Comparison of ENCODE assay signal across 25 cellular contexts in genomic region chr9:113495555-113495954, GRCh38. TPM values are rescaled to one million over a fixed set of nuclear protein-coding genes. Genes with fewer than 3 reads are reported as not detected.
DNase-seq lines count a peak whose midpoint lies in the region; ATAC-seq, FAIRE-seq and TF ChIP-seq lines count a peak whose summit lies in the region.
"Had no signal": no experiment of that assay in that cellular context is flagged by ENCODE, and none has a peak within 500 bp of the region (broad histone marks: within the 10 kb centered on the region; RNA-seq: fewer than 3 reads in every experiment).

No MANE protein-coding gene starts in this region.

- H3K4ac ChIP-seq in H1 (replicated peaks; ENCODE audit: insufficient read length, low read depth, low read length): no peak overlapping the region

- FAIRE-seq in HepG2 (lab: Jason Lieb, UNC): no peak
- FAIRE-seq in H1 (lab: Jason Lieb, UNC): no peak
- FAIRE-seq: A204.1, GM12878, GM19239 had no signal

- CTCF ChIA-PET in HepG2 (lab: Yijun Ruan, JAX; ENCODE audit: low intra/inter-chr PET ratio, low total read pairs) (no interaction called here), H1 (lab: Charles Lee; ENCODE audit: partially characterized antibody) (interaction anchor here (0.8 to 3.1 kb wide), 8 partner anchors 11 to 160 kb away, joined by 3 to 18 read pairs (median 3); no protein-coding TSS in a partner anchor)

- intact Hi-C loops in HepG2 (cut with micrococcal nuclease; ENCODE audit: unreplicated experiment): no loop called here
- intact Hi-C loops in right lobe of liver (cut with DNase I): no loop called here
- intact Hi-C loops in upper lobe of right lung (cut with DNase I): no loop called here
- intact Hi-C loops in tibial artery (cut with DNase I; ENCODE audit: low total_unique reads): no loop called here

- H3K27me3 ChIP-seq in HepG2 (ENCODE audit: control insufficient read depth in 1 of 2, insufficient read depth in 2 of 2, low read length in 2 of 2) (no peaks in the 10 kb centered on the region), right lobe of liver (no peaks in the 10 kb centered on the region), H1 (replicated peaks in 1 of 4; ENCODE audit: control insufficient read depth in 3 of 4, extremely low read depth in 1 of 4, insufficient read depth in 3 of 4, low read length in 3 of 4) (no peaks in the 10 kb centered on the region; a peak in 2 of 7 replicates), upper lobe of right lung (no peaks in the 10 kb centered on the region), tibial artery (no peaks in the 10 kb centered on the region), Karpas-422 (ENCODE audit: low read length) (no peaks in the 10 kb centered on the region)
- H3K27me3 ChIP-seq: BE2C had no signal

- no peak overlapping the region for H3K23ac ChIP-seq in H1 (ENCODE audit: insufficient read length)

- no peak overlapping the region for H3K56ac ChIP-seq in H1 (replicated peaks; ENCODE audit: insufficient read length, low read depth, low read length)

- no peak overlapping the region for H3K4me3 ChIP-seq in HepG2 (replicated peaks in 1 of 3; ENCODE audit: insufficient read depth in 1 of 3, low read depth in 2 of 3, low read length in 3 of 3)
- H3K4me3 ChIP-seq in right lobe of liver: no peak overlapping the region
- no peak overlapping the region for H3K4me3 ChIP-seq in H1 (ENCODE audit: extremely low read depth in 1 of 4, insufficient read depth in 2 of 4, low read depth in 3 of 4, low read length in 4 of 4)
- H3K4me3 ChIP-seq in upper lobe of right lung: no peak overlapping the region
- no peak overlapping the region for H3K4me3 ChIP-seq in tibial artery
- no peak overlapping the region for H3K4me3 ChIP-seq in Karpas-422 (ENCODE audit: low read length)
- H3K4me3 ChIP-seq: GM12878, GM23248 had no signal

- H3K9ac ChIP-seq in HepG2 (ENCODE audit: insufficient read depth, low read depth, low read length) (no peak overlapping the region), H1 (replicated peaks in 1 of 4; ENCODE audit: extremely low read depth in 1 of 4, low read depth in 3 of 4, low read length in 3 of 4) (no peak overlapping the region), Karpas-422 (ENCODE audit: low read length) (no peak overlapping the region)
- H3K9ac ChIP-seq: GM23248 had no signal

- H4K91ac ChIP-seq in H1 (replicated peaks; ENCODE audit: insufficient read length, low read length): no peak overlapping the region

- no TSS peak for BruUV-seq in HepG2 (replicated peaks; lab: Mats Ljungman, UMichigan)

- no peak overlapping the region for H2AFZ ChIP-seq in HepG2 (ENCODE audit: low read length)
- H2AFZ ChIP-seq in H1 (ENCODE audit: low read length): no peak overlapping the region
- no peak overlapping the region for H2AFZ ChIP-seq in Karpas-422 (ENCODE audit: low read length)
- H2AFZ ChIP-seq: GM23248 had no signal

- no peaks in the 10 kb centered on the region for H4K20me1 ChIP-seq in HepG2 (ENCODE audit: insufficient read depth, low read length)
- H4K20me1 ChIP-seq in H1 (replicated peaks in 1 of 2; ENCODE audit: control insufficient read depth in 1 of 2, insufficient read depth in 2 of 2, low read length in 2 of 2): no peaks in the 10 kb centered on the region
- H4K20me1 ChIP-seq in Karpas-422 (ENCODE audit: insufficient read depth, low read depth, low read length): no peaks in the 10 kb centered on the region

- TF ChIP-seq RAD21 in HepG2 (CRISPR knock-in tag; IDR thresholded peaks at IDR 0.05) (no peak), H1 (IDR thresholded peaks at IDR 0.05 in 1 of 2, conservative IDR thresholded peaks at IDR 0.05 in 1 of 2; ENCODE audit: low read depth in 2 of 2, low read length in 2 of 2) (no peak)

- no peak overlapping the region for H2BK15ac ChIP-seq in H1 (ENCODE audit: low read length)

- H4K8ac ChIP-seq in H1 (ENCODE audit: extremely low read depth, insufficient read depth, low read length): peak overlapping the region; percentile 63; the same call in 1 of the 2 replicates

- TF ChIP-seq EP300 in HepG2 (IDR thresholded peaks at IDR 0.05; ENCODE audit: low read depth in 2 of 2, low read length in 2 of 2): no peak
- TF ChIP-seq EP300 in HepG2 (CRISPR knock-in tag; IDR thresholded peaks at IDR 0.05; ENCODE audit: borderline replicate concordance): no peak
- TF ChIP-seq EP300 in H1 (IDR thresholded peaks at IDR 0.05; ENCODE audit: borderline replicate concordance in 1 of 2, low read depth in 2 of 2, low read length in 2 of 2): no peak

- POLR2A ChIA-PET in HepG2 (lab: Yijun Ruan, JAX) (interaction anchor here (0.7 to 3.5 kb wide), 2 partner anchors 9 to 32 kb away, joined by 3 to 15 read pairs; partner anchors contain the start of gene RGS3), H1 (lab: Charles Lee; ENCODE audit: partially characterized antibody) (interaction anchor here (1.0 to 1.3 kb wide), 3 partner anchors 21 to 161 kb away, joined by 3 to 4 read pairs (median 4); no protein-coding TSS in a partner anchor)

- H3K9me3 ChIP-seq in HepG2 (ENCODE audit: low read length) (no peaks in the 10 kb centered on the region), right lobe of liver (no peaks in the 10 kb centered on the region), H1 (ENCODE audit: insufficient read depth in 2 of 2, low read depth in 1 of 2, low read length in 1 of 2) (no peaks in the 10 kb centered on the region), upper lobe of right lung (no peaks in the 10 kb centered on the region), tibial artery (no peaks in the 10 kb centered on the region), Karpas-422 (ENCODE audit: low read length) (no peaks in the 10 kb centered on the region)
- H3K9me3 ChIP-seq: BE2C, Caco-2 had no signal

- no peak overlapping the region for H3K18ac ChIP-seq in H1 (ENCODE audit: extremely low read depth, low read length)

- H2BK12ac ChIP-seq in H1 (ENCODE audit: low read depth, low read length): no peak overlapping the region

- no peak for ATAC-seq in HepG2
- no peak for ATAC-seq in right lobe of liver
- ATAC-seq in upper lobe of right lung: peak; percentile 5
- ATAC-seq: CD8-positive, alpha-beta T cell; GM12878; HCT116 had no signal

- H3K27ac ChIP-seq in HepG2 (ENCODE audit: extremely low read length, insufficient read depth, low read length) (no peak overlapping the region), right lobe of liver (no peak overlapping the region), VCaP (peak overlapping the region; percentile 68; the same call in 1 of the 2 replicates), H1 (ENCODE audit: low read depth, low read length) (no peak overlapping the region), upper lobe of right lung (no peak overlapping the region), tibial artery (peak overlapping the region in 1 of 2 donors; percentile 66), Karpas-422 (ENCODE audit: low read length) (no peak overlapping the region)
- H3K27ac ChIP-seq: 22Rv1, C4-2B, GM23248 had no signal

- no peak overlapping the region for H2AK5ac ChIP-seq in H1 (ENCODE audit: low read depth, low read length)

- DNase-seq in HepG2 (ENCODE audit: low spot score) (no peak), right lobe of liver (no peak), H1 (ENCODE audit: low read depth in 1 of 2, low spot score in 2 of 2) (no peak), upper lobe of right lung (no peak), tibial artery (no peak), Karpas-422 (no peak)
- no peak for DNase-seq in stimulated activated CD4-positive, alpha-beta T cell treated with anti-CD3 and anti-CD28 coated beads, Interleukin-4, amount 100 ng/mL, for 4 hours
- DNase-seq: ACHN; AML-193; BE2C; Caco-2; CD4-positive, CD25-positive, alpha-beta regulatory T cell; CD8-positive, alpha-beta T cell; DMS79; EL; GDM1; GM23248; H9 had no signal

- H3K36me3 ChIP-seq in HepG2 (replicated peaks in 1 of 2; ENCODE audit: control insufficient read depth in 1 of 2, insufficient read depth in 2 of 2, low read length in 2 of 2): peaks cover 4 to 14% of the 10 kb centered on the region in 2 experiments
- no peaks in the 10 kb centered on the region for H3K36me3 ChIP-seq in right lobe of liver
- H3K36me3 ChIP-seq in H1 (ENCODE audit: control insufficient read depth in 2 of 4, insufficient read depth in 4 of 4, low read length in 3 of 4): no peaks in the 10 kb centered on the region
- no peaks in the 10 kb centered on the region for H3K36me3 ChIP-seq in upper lobe of right lung
- H3K36me3 ChIP-seq in tibial artery: peaks cover 9 to 30% (median 22%) of the 10 kb centered on the region in 3 donors
- no peaks in the 10 kb centered on the region for H3K36me3 ChIP-seq in Karpas-422 (ENCODE audit: insufficient read depth, low read length)
- H3K36me3 ChIP-seq: BE2C had no signal

- H3K23me2 ChIP-seq in H1 (ENCODE audit: low read depth, low read length): no peaks in the 10 kb centered on the region

- TF ChIP-seq POLR2A in HepG2 (IDR thresholded peaks at IDR 0.05; ENCODE audit: insufficient read depth in 1 of 2, low read depth in 2 of 2, low read length in 2 of 2) (no peak), right lobe of liver (IDR thresholded peaks at IDR 0.05) (no peak), H1 (IDR thresholded peaks at IDR 0.05; ENCODE audit: control extremely low read depth in 1 of 2, low read depth in 2 of 2, low read length in 2 of 2) (no peak)

- H3K4me1 ChIP-seq in HepG2 (ENCODE audit: insufficient read depth, low read length): no peaks in the 10 kb centered on the region
- no peaks in the 10 kb centered on the region for H3K4me1 ChIP-seq in right lobe of liver
- H3K4me1 ChIP-seq in H1 (replicated peaks in 1 of 4; ENCODE audit: control insufficient read depth in 3 of 4, insufficient read depth in 4 of 4, low read length in 3 of 4): peaks cover 0 to 7% (median 3%) of the 10 kb centered on the region in 4 experiments; a peak in 5 of 7 replicates
- peaks cover 19% of the 10 kb centered on the region for H3K4me1 ChIP-seq in upper lobe of right lung
- peaks cover 0 to 43% (median 26%) of the 10 kb centered on the region in 4 donors for H3K4me1 ChIP-seq in tibial artery
- H3K4me1 ChIP-seq in Karpas-422 (ENCODE audit: low read length): no peaks in the 10 kb centered on the region
- H3K4me1 ChIP-seq: BE2C, Caco-2 had no signal

- H3K4me2 ChIP-seq in HepG2 (ENCODE audit: low read depth, low read length): no peak overlapping the region
- no peak overlapping the region for H3K4me2 ChIP-seq in H1 (ENCODE audit: insufficient read depth in 1 of 2, low read depth in 2 of 2, low read length in 2 of 2)
- no peak overlapping the region for H3K4me2 ChIP-seq in Karpas-422 (ENCODE audit: low read depth, low read length, poor library complexity, severe bottlenecking)

- H3K79me2 ChIP-seq in HepG2 (ENCODE audit: insufficient read depth, low read length) (no peaks in the 10 kb centered on the region), H1 (ENCODE audit: control insufficient read depth in 1 of 2, insufficient read depth in 2 of 2, low read length in 2 of 2) (no peaks in the 10 kb centered on the region), Karpas-422 (ENCODE audit: low read length) (no peaks in the 10 kb centered on the region)

- WGBS in HepG2 (ENCODE audit: low lambda C conversion rate): 97% methylated on average over 3 of the region's 3 CpGs
- 90% methylated on average over 2 of the region's 3 CpGs for WGBS in right lobe of liver (ENCODE audit: insufficient coverage, low coverage, low lambda C conversion rate, missing lambda C conversion rate)
- 82% methylated on average over 3 of the region's 3 CpGs; no CpG with 5 or more reads in 1 of the 2 experiments for WGBS in H1 (ENCODE audit: extremely low coverage in 1 of 2, insufficient coverage in 1 of 2, insufficient read length in 1 of 2, insufficient replicate concordance in 2 of 2, low coverage in 1 of 2, low lambda C conversion rate in 2 of 2, missing lambda C conversion rate in 1 of 2), 2 experiments

- no peaks in the 10 kb centered on the region for H3K9me2 ChIP-seq in Karpas-422 (replicated peaks; ENCODE audit: insufficient read depth, low read length)

- H4K5ac ChIP-seq in H1 (ENCODE audit: insufficient read length, low read depth, low read length): no peak overlapping the region

- no peak for TF ChIP-seq CTCF in HepG2 (CRISPR knock-in tag; IDR thresholded peaks at IDR 0.05)
- TF ChIP-seq CTCF in right lobe of liver (IDR thresholded peaks at IDR 0.05): no peak
- TF ChIP-seq CTCF in VCaP (conservative IDR thresholded peaks at IDR 0.05): no peak
- TF ChIP-seq CTCF in H1 (IDR thresholded peaks at IDR 0.05; ENCODE audit: control extremely low read depth in 1 of 3, insufficient read depth in 1 of 3, low read depth in 1 of 3, low read length in 3 of 3): no peak
- TF ChIP-seq CTCF in upper lobe of right lung (IDR thresholded peaks at IDR 0.05): no peak
- no peak for TF ChIP-seq CTCF in tibial artery (IDR thresholded peaks at IDR 0.05)

- in situ Hi-C loops in HepG2 (cut with HindIII; ENCODE audit: extremely low pct_ligation_motif_present, low pct_unique_long_range_greater_than_20kb): no loop called here

- no peak overlapping the region for H2BK20ac ChIP-seq in H1 (ENCODE audit: low read length)

- H3K79me1 ChIP-seq in H1 (ENCODE audit: low read depth, low read length): no peaks in the 10 kb centered on the region

- no peak overlapping the region for H2BK5ac ChIP-seq in H1 (ENCODE audit: low read depth, low read length)

- no peak overlapping the region for H3K14ac ChIP-seq in H1 (ENCODE audit: insufficient read length)

- no peak overlapping the region for H2BK120ac ChIP-seq in H1 (replicated peaks; ENCODE audit: low read depth, low read length)

RNA-seq across cellular contexts. Expression of gene RGS3, which starts 32.0 kb away (rescaled TPM):
- total RNA-seq in HepG2 (2016; rRNA removed; fragmentation: Illumina TruSeq; extraction: Trizol) (26.7 and 28.8 TPM in 2 replicates), right lobe of liver (10 to 100 TPM; 19.0 to 60.3 (median 31.0) TPM), upper lobe of right lung (71.1 TPM)
- 6.9 and 7.7 TPM in 2 replicates for total RNA-seq in HepG2 (2016; cell fraction: cytosol; rRNA removed; fragmentation: Illumina TruSeq; extraction: Trizol; ENCODE audit: low read depth)
- total RNA-seq in HepG2 (2016; cell fraction: insoluble cytoplasmic fraction; rRNA removed; fragmentation: Illumina TruSeq; extraction: Trizol): 21.4 and 28.5 TPM in 2 replicates
- total RNA-seq in HepG2 (2016; cell fraction: membrane; rRNA removed; fragmentation: Illumina TruSeq; extraction: Trizol): 9.6 and 10.3 TPM in 2 replicates
- total RNA-seq in HepG2 (2016; cell fraction: nucleus; rRNA removed; fragmentation: Illumina TruSeq; extraction: Trizol): 30.1 and 33.4 TPM in 2 replicates
- polyA plus RNA-seq in HepG2 (2011; rRNA removed) (17.1 and 18.9 TPM in 2 replicates), H1 (2011; rRNA removed) (12.6 and 15.1 TPM in 2 replicates)
- 12.7 and 14.2 TPM in 2 replicates for polyA plus RNA-seq in HepG2 (2011; cell fraction: cytosol; rRNA removed)
- 36.7 and 52.3 TPM in 2 replicates for polyA plus RNA-seq in HepG2 (2011; cell fraction: nucleus; rRNA removed)
- polyA plus RNA-seq in HepG2 (2012): 8.7 and 10.8 TPM in 2 replicates
- polyA plus RNA-seq in HepG2 (2016; cell fraction: cytosol; fragmentation: Illumina TruSeq; extraction: Trizol; ENCODE audit: low read depth): 1.8 and 2.0 TPM in 2 replicates
- 13.4 and 19.3 TPM in 2 replicates for polyA plus RNA-seq in HepG2 (2016; cell fraction: insoluble cytoplasmic fraction; fragmentation: Illumina TruSeq; extraction: Trizol; ENCODE audit: low read depth)
- 4.1 and 4.3 TPM in 2 replicates for polyA plus RNA-seq in HepG2 (2016; cell fraction: membrane; fragmentation: Illumina TruSeq; extraction: Trizol; ENCODE audit: low read depth)
- polyA plus RNA-seq in HepG2 (2016; cell fraction: nucleus; fragmentation: Illumina TruSeq; extraction: Trizol; ENCODE audit: insufficient read depth, low read depth): 30.0 and 36.0 TPM in 2 replicates
- 41.8 and 53.6 TPM in 2 replicates for polyA minus RNA-seq in HepG2 (2011; rRNA and poly(A)+ RNA removed; ENCODE audit: low replicate concordance)
- 12.6 and 16.2 TPM in 2 replicates for polyA minus RNA-seq in HepG2 (2011; cell fraction: cytosol; rRNA and poly(A)+ RNA removed)
- polyA minus RNA-seq in HepG2 (2011; cell fraction: nucleus; rRNA and poly(A)+ RNA removed): 38.4 and 42.1 TPM in 2 replicates
- total RNA-seq in H1 (2021; fragmentation: NEBNext Ultra II Directional; extraction: Animal tissue kit (Norgen Biotek cat#: 25700)): 18.2 TPM in 2 replicates
- polyA plus RNA-seq in H1 (2011; cell fraction: cytosol; rRNA removed): 19.4 TPM
- polyA plus RNA-seq in H1 (2011; cell fraction: nucleus; rRNA removed): 23.9 TPM
- 17.7 to 20.9 TPM (median 18.5 TPM) in 4 replicates for polyA plus RNA-seq in H1 (2012, experiment 1 of 2)
- 19.6 TPM for polyA plus RNA-seq in H1 (2012, experiment 2 of 2)
- polyA plus RNA-seq in H1 (2013, experiment 1 of 2): 11.8 TPM
- 13.7 TPM for polyA plus RNA-seq in H1 (2013, experiment 2 of 2)
- polyA minus RNA-seq in H1 (2011; rRNA and poly(A)+ RNA removed): 21.1 and 22.2 TPM in 2 replicates
- 13.9 TPM for polyA minus RNA-seq in H1 (2011; cell fraction: cytosol; rRNA and poly(A)+ RNA removed)
- 42.0 TPM for polyA minus RNA-seq in H1 (2011; cell fraction: nucleus; rRNA and poly(A)+ RNA removed)
- total RNA-seq in Karpas-422 (2014; rRNA removed; shearing (Covaris generic); ENCODE audit: low replicate concordance): 1.3 and 5.0 TPM in 2 replicates

Comparison
In these comparisons a context has a peak if more than half of its experiments do, and no peak if none do; other contexts are left out.
1. Of the 41 proteins assayed by ChIP-seq in both HepG2 and H1: peak only in HepG2: MAFK; only in H1: none; in both: none; in neither: 40.